In genomic region chr20:13392391-13392790, GRCh38 we compare ENCODE assay signal across 25 cellular contexts.
"Had no signal": no experiment of that assay in that cellular context is flagged by ENCODE, and none has a peak within 500 bp of the region (broad histone marks: within the 10 kb centered on the region; RNA-seq: fewer than 3 reads in every experiment).

No MANE protein-coding gene starts in this region.

- ATAC-seq: psoas muscle; right cardiac atrium; right lobe of liver; stimulated activated effector memory CD8-positive, alpha-beta T cell treated with anti-CD3 and anti-CD28 coated beads, Interleukin-12 subunit alpha, Interleukin-12 subunit beta, amount 100 ng/mL, for 72 hours; stimulated activated naive B cell treated with anti-CD40 and anti-IgM and Interleukin-4, amounts not matched to agents 10 μg/mL and 1 μg/mL and 100 μg/mL, for 72 hours had no signal

- H3K4me1 ChIP-seq: neural progenitor cell, parathyroid adenoma, psoas muscle, right lobe of liver, stomach, thyroid gland, tibial nerve, upper lobe of left lung, vagina had no signal

- H3K9me3 ChIP-seq: psoas muscle, right lobe of liver, sigmoid colon, stomach, thoracic aorta, thyroid gland, upper lobe of left lung, vagina had no signal

- H3K27me3 ChIP-seq: neural progenitor cell, ovary, right lobe of liver, sigmoid colon, stomach, thyroid gland, tibial nerve, upper lobe of left lung, vagina had no signal

- H3K36me3 ChIP-seq: neural progenitor cell, ovary, right lobe of liver, thyroid gland had no signal

- FAIRE-seq: small intestine, urothelium cell line had no signal

- H2AFZ ChIP-seq: neural progenitor cell, parathyroid adenoma had no signal

- H3K79me2 ChIP-seq: parathyroid adenoma had no signal

- H3K4me3 ChIP-seq: neural progenitor cell, ovary, psoas muscle, right lobe of liver, sigmoid colon, stomach, thoracic aorta, thyroid gland, tibial nerve, upper lobe of left lung, vagina had no signal

- H3K27ac ChIP-seq: neural progenitor cell, ovary, parathyroid adenoma, psoas muscle, right lobe of liver, sigmoid colon, stomach, thoracic aorta, thyroid gland, tibial nerve, upper lobe of left lung, vagina had no signal

- DNase-seq: occipital lobe; ovary; posterior cingulate gyrus; psoas muscle; right cardiac atrium; right lobe of liver; sigmoid colon; small intestine; stimulated activated CD4-positive, alpha-beta T cell treated with anti-CD3 and anti-CD28 coated beads, Interleukin-15, amount 100 ng/mL, for 24 hours; stimulated activated CD4-positive, alpha-beta T cell treated with anti-CD3 and anti-CD28 coated beads, Interleukin-2, amount 100 ng/mL, for 24 hours; stimulated activated CD4-positive, alpha-beta T cell treated with anti-CD3 and anti-CD28 coated beads, Interleukin-2, amount 100 ng/mL, for 48 hours; stimulated activated CD4-positive, alpha-beta T cell treated with anti-CD3 and anti-CD28 coated beads, Interleukin-4, amount 100 ng/mL, for 24 hours; stimulated activated naive B cell treated with anti-CD40 and anti-IgM and Interleukin-4, amounts not matched to agents 10 μg/mL and 1 μg/mL and 100 μg/mL, for 72 hours; stimulated activated naive CD4-positive, alpha-beta T cell treated with Interleukin-2 at 50 U/mL for 16 hours; stomach; thyroid gland; trophoblast cell; upper lobe of left lung had no signal

- H3K9ac ChIP-seq: neural progenitor cell, parathyroid adenoma had no signal

- H3K4me2 ChIP-seq: neural progenitor cell had no signal
